In genomic region chr6:129959358-129959930, GRCh38 we compare ENCODE assay signal across 15 cellular contexts. TPM values are rescaled to one million over a fixed set of nuclear protein-coding genes. Genes with fewer than 3 reads are reported as not detected.
DNase-seq lines count a peak whose midpoint lies in the region; ATAC-seq, FAIRE-seq and TF ChIP-seq lines count a peak whose summit lies in the region.
"Had no signal": no experiment of that assay in that cellular context is flagged by ENCODE, and none has a peak within 500 bp of the region (broad histone marks: within the 10 kb centered on the region; RNA-seq: fewer than 3 reads in every experiment).

No MANE protein-coding gene starts in this region.

- H4K8ac ChIP-seq in H9 (replicated peaks; ENCODE audit: insufficient read length, low read depth, low read length) (no peak overlapping the region), IMR-90 (ENCODE audit: low read depth in 2 of 2, low read length in 2 of 2) (no peak overlapping the region)

- H2BK20ac ChIP-seq in H9 (ENCODE audit: low read depth, low read length, poor library complexity, severe bottlenecking) (no peak overlapping the region), IMR-90 (ENCODE audit: low read depth, low read length) (no peak overlapping the region)

- H3K9me1 ChIP-seq in IMR-90 (ENCODE audit: insufficient read depth, low read length) = no peaks in the 10 kb centered on the region

- FAIRE-seq in kidney (lab: Jason Lieb, UNC) (no peak), pancreas (lab: Jason Lieb, UNC) (no peak)
- FAIRE-seq: GM12892 had no signal

- no peak for TF ChIP-seq POLR2A in IMR-90 (IDR thresholded peaks at IDR 0.05; ENCODE audit: low read depth, low read length)
- no peak for TF ChIP-seq POLR2A in gastroesophageal sphincter (IDR thresholded peaks at IDR 0.05)

- TF ChIP-seq RAD21 in IMR-90 (IDR thresholded peaks at IDR 0.05; ENCODE audit: low read length) = no peak

- peaks cover 0 to 8% (median 2%) of the 10 kb centered on the region in 3 experiments; a peak in 4 of 7 replicates for H3K36me3 Mint-ChIP-seq in H9 (ENCODE audit: insufficient read depth in 1 of 3, low read depth in 3 of 3)
- H3K36me3 Mint-ChIP-seq: CD14-positive monocyte; CD8-positive, alpha-beta T cell had no signal

- no peaks in the 10 kb centered on the region for H3K27me3 Mint-ChIP-seq in H9 (ENCODE audit: low read depth)

- no peak overlapping the region for H3K56ac ChIP-seq in H9 (ENCODE audit: insufficient read length, low read depth, low read length)
- H3K56ac ChIP-seq in IMR-90 (ENCODE audit: extremely low read depth, insufficient read depth, low read length) = no peak overlapping the region

- CTCF ChIA-PET in IMR-90 (lab: Yijun Ruan, JAX) = interaction anchor here (0.8 kb wide), 1 partner anchor 11 kb away, joined by 3 read pairs; no protein-coding TSS in a partner anchor

- H4K20me1 ChIP-seq in H9 (ENCODE audit: control insufficient read depth, insufficient read depth, insufficient read length) = no peaks in the 10 kb centered on the region
- no peaks in the 10 kb centered on the region for H4K20me1 ChIP-seq in IMR-90 (ENCODE audit: insufficient read depth, low read length)

- no peaks in the 10 kb centered on the region for H3K27me3 ChIP-seq in H9 (ENCODE audit: insufficient read depth, low read length)
- H3K27me3 ChIP-seq in IMR-90 (ENCODE audit: control insufficient read depth, insufficient read depth, low read length) = no peaks in the 10 kb centered on the region
- H3K27me3 ChIP-seq in pancreas = no peaks in the 10 kb centered on the region
- H3K27me3 ChIP-seq in gastroesophageal sphincter = no peaks in the 10 kb centered on the region

- POLR2A ChIA-PET in IMR-90 (lab: Charles Lee; ENCODE audit: unreplicated experiment) = no interaction called here

- TF ChIP-seq CTCF in H9 (conservative IDR thresholded peaks at IDR 0.05) (no peak), IMR-90 (conservative IDR thresholded peaks at IDR 0.05; ENCODE audit: low read depth, low read length) (no peak), kidney (IDR thresholded peaks at IDR 0.05; ENCODE audit: borderline replicate concordance, extremely low read depth, insufficient read depth) (no peak), pancreas (IDR thresholded peaks at IDR 0.05) (no peak), gastroesophageal sphincter (IDR thresholded peaks at IDR 0.05) (no peak)

- no peak overlapping the region for H2AK9ac ChIP-seq in IMR-90 (replicated peaks; ENCODE audit: low read depth, low read length, poor library complexity)

- H2BK120ac ChIP-seq in H9 (ENCODE audit: low read depth, low read length, poor library complexity, severe bottlenecking) = no peak overlapping the region
- H2BK120ac ChIP-seq in IMR-90 (ENCODE audit: low read depth, low read length) = no peak overlapping the region

- BruUV-seq in IMR-90 (replicated peaks; lab: Mats Ljungman, UMichigan) = no TSS peak

- peaks cover 0 to 7% of the 10 kb centered on the region in 2 experiments; a peak in 2 of 4 replicates for H3K4me1 Mint-ChIP-seq in H9
- H3K4me1 Mint-ChIP-seq: CD14-positive monocyte, GM23338 had no signal

- peaks cover 3 to 7% of the 10 kb centered on the region in 2 experiments; a peak in 3 of 5 replicates for H3K9me3 Mint-ChIP-seq in H9

- H2BK5ac ChIP-seq in H9 (ENCODE audit: insufficient read length, low read length) = no peak overlapping the region
- no peak overlapping the region for H2BK5ac ChIP-seq in IMR-90 (ENCODE audit: low read depth, low read length, poor library complexity, severe bottlenecking)

- H3K79me1 ChIP-seq in H9 (ENCODE audit: insufficient read depth, low read depth, low read length, poor library complexity, severe bottlenecking) (no peaks in the 10 kb centered on the region), IMR-90 (ENCODE audit: low read depth in 1 of 2, low read length in 2 of 2) (no peaks in the 10 kb centered on the region)

- ATAC-seq in IMR-90 (ENCODE audit: low read depth) (no peak), pancreas (peak; percentile 29 to 69 (median 36)), gastroesophageal sphincter (no peak), HG03045 (IDR thresholded peaks at IDR 0.05; ENCODE audit: unreplicated experiment) (no peak), HG03135 (IDR thresholded peaks at IDR 0.05; ENCODE audit: unreplicated experiment) (no peak)
- ATAC-seq: CD8-positive, alpha-beta T cell; GM23338 had no signal

- no peak overlapping the region for H3K4me2 ChIP-seq in H9 (ENCODE audit: insufficient read depth, insufficient read length, low read length)
- H3K4me2 ChIP-seq in IMR-90 (ENCODE audit: low read depth, low read length) = no peak overlapping the region
- H3K4me2 ChIP-seq: GM23338 had no signal

- dilution Hi-C loops in IMR-90 (cut with HindIII; ENCODE audit: low sequenced_read_pairs, unreplicated experiment) = no loop called here

- H3K27ac Mint-ChIP-seq in H9 = no peak overlapping the region
- H3K27ac Mint-ChIP-seq: CD14-positive monocyte; CD8-positive, alpha-beta T cell; GM23338 had no signal

- no peak overlapping the region for H3K23ac ChIP-seq in H9 (ENCODE audit: insufficient read length, low read depth, low read length)
- no peak overlapping the region for H3K23ac ChIP-seq in IMR-90 (ENCODE audit: low read depth, low read length)

- intact Hi-C loops in IMR-90 (cut with micrococcal nuclease) = no loop called here
- intact Hi-C loops in kidney (cut with DNase I) = no loop called here
- intact Hi-C loops in pancreas (cut with DNase I) = no loop called here

- DNase-seq in H9 = no peak
- no peak for DNase-seq in IMR-90
- peak; percentile 53 for DNase-seq in kidney
- DNase-seq in pancreas = peak in 3 of 6 donors; percentile 20 to 55 (median 25)
- DNase-seq: CD8-positive, alpha-beta T cell; COR-L47; DND-41; GDM1; H7 had no signal

- H2BK15ac ChIP-seq in H9 (ENCODE audit: low read depth, low read length) = no peak overlapping the region
- no peak overlapping the region for H2BK15ac ChIP-seq in IMR-90 (ENCODE audit: low read depth, low read length)

- in situ Hi-C loops in IMR-90 (cut with MboI; ENCODE audit: low sequenced_read_pairs) = no loop called here

- H3K18ac ChIP-seq in H9 (ENCODE audit: insufficient read length, low read depth, low read length) (no peak overlapping the region), IMR-90 (ENCODE audit: low read depth, low read length) (no peak overlapping the region)

- H3K4me1 ChIP-seq in H9 (ENCODE audit: insufficient read depth, low read length) (no peaks in the 10 kb centered on the region), IMR-90 (ENCODE audit: control insufficient read depth, insufficient read depth, low read length) (no peaks in the 10 kb centered on the region), kidney (ENCODE audit: control insufficient read depth in 1 of 2, insufficient read depth in 1 of 2, low read depth in 1 of 2, low read length in 2 of 2) (no peaks in the 10 kb centered on the region), pancreas (no peaks in the 10 kb centered on the region), gastroesophageal sphincter (no peaks in the 10 kb centered on the region)

- H2AK5ac ChIP-seq in H9 (ENCODE audit: insufficient read length, low read length) = no peak overlapping the region
- H2AK5ac ChIP-seq in IMR-90 (ENCODE audit: low read depth, low read length) = no peak overlapping the region

- H3K9me3 ChIP-seq in H9 (ENCODE audit: control insufficient read depth, low read depth, low read length) (peaks cover 3% of the 10 kb centered on the region), IMR-90 (ENCODE audit: control insufficient read depth, insufficient read depth, low read length) (no peaks in the 10 kb centered on the region), kidney (ENCODE audit: control insufficient read depth in 1 of 2, low read length in 2 of 2) (no peaks in the 10 kb centered on the region), pancreas (no peaks in the 10 kb centered on the region), gastroesophageal sphincter (no peaks in the 10 kb centered on the region)

- no peak for TF ChIP-seq EP300 in gastroesophageal sphincter (IDR thresholded peaks at IDR 0.05)

- H3K4me3 Mint-ChIP-seq in H9 = no peak overlapping the region
- H3K4me3 Mint-ChIP-seq: CD14-positive monocyte; CD8-positive, alpha-beta T cell; GM23338 had no signal

- WGBS in H9 (ENCODE audit: extremely low coverage, insufficient read length, low lambda C conversion rate) = no CpG with 5 or more reads among the region's 16 CpGs
- WGBS in IMR-90 (ENCODE audit: extremely low coverage in 2 of 2, insufficient read length in 1 of 2), 2 experiments = 91% methylated on average over 7 of the region's 16 CpGs; no CpG with 5 or more reads in 1 of the 2 experiments
- 72 to 74% methylated on average over 16 of the region's 16 CpGs for WGBS in pancreas, 2 donors
- 90 to 91% methylated on average over 4 to 7 of the region's 16 CpGs for WGBS in gastroesophageal sphincter (ENCODE audit: low coverage in 1 of 2), 2 donors

- no peak overlapping the region for H2BK12ac ChIP-seq in H9 (ENCODE audit: insufficient read length, low read depth, low read length)

- no peak overlapping the region for H2AFZ ChIP-seq in H9 (ENCODE audit: low read length)
- peak overlapping the region; percentile 54 for H2AFZ ChIP-seq in IMR-90 (replicated peaks; ENCODE audit: low read length, poor library complexity)
- H2AFZ ChIP-seq: GM23338 had no signal

- H3K23me2 ChIP-seq in H9 (ENCODE audit: insufficient read length, low read depth, low read length, poor library complexity, severe bottlenecking) = no peaks in the 10 kb centered on the region

- H3K9ac ChIP-seq in H9 (ENCODE audit: extremely low read depth, insufficient read length, low read length) (no peak overlapping the region), IMR-90 (ENCODE audit: low read depth, low read length) (no peak overlapping the region), kidney (ENCODE audit: low read length in 2 of 2) (no peak overlapping the region)

- H3K36me3 ChIP-seq in IMR-90 (ENCODE audit: control insufficient read depth, insufficient read depth, low read length) (no peaks in the 10 kb centered on the region), kidney (ENCODE audit: control insufficient read depth in 1 of 2, insufficient read depth in 2 of 2, low read length in 2 of 2) (no peaks in the 10 kb centered on the region), pancreas (no peaks in the 10 kb centered on the region), gastroesophageal sphincter (no peaks in the 10 kb centered on the region)

- H4K5ac ChIP-seq in H9 (ENCODE audit: insufficient read length, low read depth, low read length) (no peak overlapping the region), IMR-90 (ENCODE audit: low read depth, low read length) (no peak overlapping the region)

- H4K91ac ChIP-seq in H9 (ENCODE audit: insufficient read length, low read depth, low read length) (no peak overlapping the region), IMR-90 (ENCODE audit: insufficient read depth, low read depth, low read length) (no peak overlapping the region)

- H3K4ac ChIP-seq in H9 (ENCODE audit: low read depth, low read length) (no peak overlapping the region), IMR-90 (ENCODE audit: low read depth, low read length) (no peak overlapping the region)

- H3K4me3 ChIP-seq in IMR-90 (ENCODE audit: insufficient read depth, low read depth, low read length) (no peak overlapping the region), kidney (ENCODE audit: low read length in 2 of 2) (no peak overlapping the region), pancreas (no peak overlapping the region), gastroesophageal sphincter (no peak overlapping the region)
- H3K4me3 ChIP-seq: GM23338 had no signal

- H3T11ph ChIP-seq in H9 (ENCODE audit: low read length) = no peak overlapping the region

- H3K27ac ChIP-seq in H9 (ENCODE audit: insufficient read length, low read depth, low read length) (no peak overlapping the region), IMR-90 (ENCODE audit: insufficient read depth, low read length) (no peak overlapping the region), kidney (ENCODE audit: low read depth in 2 of 2, low read length in 2 of 2) (no peak overlapping the region), pancreas (no peak overlapping the region), gastroesophageal sphincter (no peak overlapping the region)

- 0 out of 2 replicates have a peak overlapping the region, but pooled peaks have one; percentile 29 for H3K14ac ChIP-seq in H9 (ENCODE audit: insufficient read depth, low read length)
- H3K14ac ChIP-seq in IMR-90 (replicated peaks; ENCODE audit: low read depth, low read length) = no peak overlapping the region

- H3K79me2 ChIP-seq in H9 (ENCODE audit: insufficient read depth, low read length) = no peaks in the 10 kb centered on the region

RNA-seq across cellular contexts. Expression of gene L3MBTL3, which starts 58.9 kb away (rescaled TPM):
- total RNA-seq in H9 (2021) (4.7 and 7.8 TPM in 2 replicates), IMR-90 (2012; rRNA removed) (7.2 and 14.4 TPM in 2 replicates), kidney (13.0 TPM), pancreas (1 to 10 TPM; 1.0 to 5.3 (median 3.6) TPM), gastroesophageal sphincter (1 to 10 TPM; 3.6 to 6.3 (median 4.8) TPM)
- polyA plus RNA-seq in IMR-90 (2012; rRNA removed) (8.4 and 10.9 TPM in 2 replicates), kidney (ENCODE audit: insufficient read depth, low read depth, low replicate concordance) (4.3 TPM), pancreas (1 to 10 TPM in 1 of 2 donors, under 1 TPM in 1; 0.95 to 3.2 TPM)
- polyA plus RNA-seq in IMR-90 (2012; cell fraction: cytosol; rRNA removed) = 0.79 and 3.6 TPM in 2 replicates
- 1.4 and 22.5 TPM in 2 replicates for polyA plus RNA-seq in IMR-90 (2012; cell fraction: nucleus; rRNA removed; ENCODE audit: low replicate concordance)

Comparison
In these comparisons a context has a peak if more than half of its experiments do, and no peak if none do; other contexts are left out.
1. ATAC-seq: peak in pancreas (4 of 4); none in IMR-90 (single experiment), gastroesophageal sphincter (single experiment), HG03045 (single experiment) and HG03135 (single experiment).